ENCODE assay signal across 19 cellular contexts in the genomic region with DNA sequence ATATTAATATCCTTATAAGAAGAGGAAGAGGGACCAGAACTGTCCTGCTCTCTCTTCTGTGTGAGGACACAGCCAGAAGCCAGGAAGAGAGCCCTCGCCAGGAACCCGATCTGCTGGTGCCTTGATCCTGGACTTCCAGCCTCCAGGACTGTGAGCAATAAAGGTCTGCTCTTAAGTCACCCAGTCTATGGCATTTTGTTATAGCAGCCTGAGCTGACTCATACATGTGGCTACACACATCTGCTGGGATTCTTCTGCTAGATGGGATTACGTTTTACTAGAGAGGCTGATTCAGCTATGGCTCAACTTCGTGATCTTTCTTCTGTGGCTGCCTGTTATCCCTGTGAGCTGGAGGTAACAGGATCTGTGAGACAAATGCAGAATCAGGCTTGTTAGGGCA. TPM values are rescaled to one million over a fixed set of nuclear protein-coding genes. Genes with fewer than 3 reads are reported as not detected.
DNase-seq lines count a peak whose midpoint lies in the region; ATAC-seq, FAIRE-seq and TF ChIP-seq lines count a peak whose summit lies in the region.
"Had no signal": no experiment of that assay in that cellular context is flagged by ENCODE, and none has a peak within 500 bp of the region (broad histone marks: within the 10 kb centered on the region; RNA-seq: fewer than 3 reads in every experiment).

No MANE protein-coding gene starts in this region.

- POLR2A ChIA-PET in CD4-positive, alpha-beta memory T cell (lab: Charles Lee; ENCODE audit: partially characterized antibody): interaction anchor here (0.8 to 25.9 kb wide), 6 partner anchors 9 to 41 kb away, joined by 5 to 859 read pairs (median 204); a partner anchor contains a TSS
- POLR2A ChIA-PET in WTC11 (lab: Charles Lee): no interaction called here

- H3K9me3 ChIP-seq in CD4-positive, alpha-beta memory T cell (ENCODE audit: control insufficient read depth in 1 of 2, low read length in 2 of 2): no peaks in the 10 kb centered on the region
- no peaks in the 10 kb centered on the region for H3K9me3 ChIP-seq in Peyer's patch
- H3K9me3 ChIP-seq: Caco-2, vagina had no signal

- H3K27me3 ChIP-seq in CD4-positive, alpha-beta memory T cell (ENCODE audit: insufficient read depth, low read length): no peaks in the 10 kb centered on the region
- H3K27me3 ChIP-seq in bronchial epithelial cell (ENCODE audit: control insufficient read depth, insufficient read depth, low read length): no peaks in the 10 kb centered on the region
- H3K27me3 ChIP-seq in Peyer's patch: no peaks in the 10 kb centered on the region
- H3K27me3 ChIP-seq: vagina had no signal

- no peak for ATAC-seq in WTC11

- H3K4me1 Mint-ChIP-seq in CD4-positive, alpha-beta memory T cell: peaks cover 33 to 74% (median 54%) of the 10 kb centered on the region in 4 donors
- no peaks in the 10 kb centered on the region for H3K4me1 Mint-ChIP-seq in WTC11

- H3K36me3 ChIP-seq in CD4-positive, alpha-beta memory T cell (ENCODE audit: insufficient read depth, low read length): no peaks in the 10 kb centered on the region
- no peaks in the 10 kb centered on the region for H3K36me3 ChIP-seq in bronchial epithelial cell (ENCODE audit: control insufficient read depth, insufficient read depth, low read length)
- no peaks in the 10 kb centered on the region for H3K36me3 ChIP-seq in Peyer's patch
- H3K36me3 ChIP-seq: vagina had no signal

- peaks cover 50% of the 10 kb centered on the region for H3K4me1 ChIP-seq in CD4-positive, alpha-beta memory T cell (ENCODE audit: insufficient read depth, low read length)
- no peaks in the 10 kb centered on the region for H3K4me1 ChIP-seq in Peyer's patch

- H3K27ac Mint-ChIP-seq in CD4-positive, alpha-beta memory T cell: peak overlapping the region in 5 of 7 donors; percentile 48 to 97 (median 83)
- H3K27ac Mint-ChIP-seq in WTC11: no peak overlapping the region
- H3K27ac Mint-ChIP-seq: mesothelial cell of epicardium; stimulated activated naive CD8-positive, alpha-beta T cell treated with anti-CD3 and anti-CD28 coated beads, Interleukin-15, Interleukin-2, amounts not matched to agents 100 ng/mL and 50 ng/mL, for 24 hours had no signal

- H3K27me3 Mint-ChIP-seq in CD4-positive, alpha-beta memory T cell: no peaks in the 10 kb centered on the region
- no peaks in the 10 kb centered on the region; the same call in 1 of the 2 replicates for H3K27me3 Mint-ChIP-seq in WTC11 (ENCODE audit: low read depth)
- H3K27me3 Mint-ChIP-seq: stimulated activated naive CD8-positive, alpha-beta T cell treated with anti-CD3 and anti-CD28 coated beads, Interleukin-15, Interleukin-2, amounts not matched to agents 100 ng/mL and 50 ng/mL, for 24 hours had no signal

- intact Hi-C loops in CD4-positive, alpha-beta memory T cell (cut with micrococcal nuclease): no loop called here

- no peak for DNase-seq in CD4-positive, alpha-beta memory T cell
- DNase-seq in HT1080 (ENCODE audit: low read depth) (peak; percentile 85), bronchial epithelial cell (ENCODE audit: low read depth) (peak; percentile 86), myocyte (ENCODE audit: low read depth) (peak; percentile 71), NCI-H748 (lab: John Stamatoyannopoulos, UW; ENCODE audit: unreplicated experiment) (no peak), WTC11 (ENCODE audit: low spot score) (no peak), Peyer's patch (no peak)
- DNase-seq: Caco-2, head of caudate nucleus, islet precursor cell, Kasumi-1, NCI-H1694 treated with DMSO at 0.1 percent for 48 hours, NCI-H446 treated with DMSO at 0.1 percent for 48 hours, occipital lobe had no signal

- no peak overlapping the region for H3K4me3 Mint-ChIP-seq in CD4-positive, alpha-beta memory T cell
- H3K4me3 Mint-ChIP-seq in WTC11: no peak overlapping the region
- H3K4me3 Mint-ChIP-seq: mesothelial cell of epicardium; stimulated activated naive CD8-positive, alpha-beta T cell treated with anti-CD3 and anti-CD28 coated beads, Interleukin-15, Interleukin-2, amounts not matched to agents 100 ng/mL and 50 ng/mL, for 24 hours had no signal

- TF ChIP-seq CTCF in bronchial epithelial cell (IDR thresholded peaks at IDR 0.05; ENCODE audit: insufficient read depth, low read length, severe bottlenecking) (no peak), WTC11 (IDR thresholded peaks at IDR 0.05) (no peak), Peyer's patch (IDR thresholded peaks at IDR 0.05) (no peak)

- TF ChIP-seq POLR2A in Peyer's patch (IDR thresholded peaks at IDR 0.05): no peak

- peak; percentile 90 for FAIRE-seq in bronchial epithelial cell (lab: Jason Lieb, UNC)
- FAIRE-seq: GM18507 had no signal

- peaks cover 0 to 4% (median 0%) of the 10 kb centered on the region in 8 donors for H3K9me3 Mint-ChIP-seq in CD4-positive, alpha-beta memory T cell
- peaks cover 14% of the 10 kb centered on the region for H3K9me3 Mint-ChIP-seq in WTC11

- no peaks in the 10 kb centered on the region for H3K36me3 Mint-ChIP-seq in CD4-positive, alpha-beta memory T cell
- no peaks in the 10 kb centered on the region for H3K36me3 Mint-ChIP-seq in WTC11
- H3K36me3 Mint-ChIP-seq: mesothelial cell of epicardium had no signal

- CTCF ChIA-PET in CD4-positive, alpha-beta memory T cell (lab: Charles Lee; ENCODE audit: partially characterized antibody): interaction anchor here (0.6 to 3.5 kb wide), 4 partner anchors 11 to 332 kb away, joined by 3 to 17 read pairs (median 8); no protein-coding TSS in a partner anchor
- CTCF ChIA-PET in WTC11 (lab: Charles Lee): no interaction called here

- H3K27ac ChIP-seq in CD4-positive, alpha-beta memory T cell (ENCODE audit: low read depth, low read length): no peak overlapping the region
- no peak overlapping the region for H3K27ac ChIP-seq in Peyer's patch

- H3K4me3 ChIP-seq in CD4-positive, alpha-beta memory T cell (ENCODE audit: low read length in 2 of 2): no peak overlapping the region
- H3K4me3 ChIP-seq in bronchial epithelial cell (ENCODE audit: low read depth, low read length): no peak overlapping the region
- H3K4me3 ChIP-seq in Peyer's patch: no peak overlapping the region
- H3K4me3 ChIP-seq: skin epidermis, vagina had no signal

TF ChIP-seq in WTC11, 78 proteins besides CTCF, POLR2A, EP300 and RAD21 (continues in another document):
- no peak for TF ChIP-seq ZNF232 (CRISPR knock-in tag; IDR thresholded peaks at IDR 0.05)
- TF ChIP-seq RELA (CRISPR knock-in tag; IDR thresholded peaks at IDR 0.05; ENCODE audit: borderline replicate concordance): no peak
- TF ChIP-seq, protein P1, sequence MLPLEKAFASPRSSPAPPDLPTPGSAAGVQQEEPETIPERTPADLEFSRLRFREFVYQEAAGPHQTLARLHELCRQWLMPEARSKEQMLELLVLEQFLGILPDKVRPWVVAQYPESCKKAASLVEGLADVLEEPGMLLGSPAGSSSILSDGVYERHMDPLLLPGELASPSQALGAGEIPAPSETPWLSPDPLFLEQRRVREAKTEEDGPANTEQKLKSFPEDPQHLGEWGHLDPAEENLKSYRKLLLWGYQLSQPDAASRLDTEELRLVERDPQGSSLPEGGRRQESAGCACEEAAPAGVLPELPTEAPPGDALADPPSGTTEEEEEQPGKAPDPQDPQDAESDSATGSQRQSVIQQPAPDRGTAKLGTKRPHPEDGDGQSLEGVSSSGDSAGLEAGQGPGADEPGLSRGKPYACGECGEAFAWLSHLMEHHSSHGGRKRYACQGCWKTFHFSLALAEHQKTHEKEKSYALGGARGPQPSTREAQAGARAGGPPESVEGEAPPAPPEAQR (CRISPR knock-in tag; IDR thresholded peaks at IDR 0.05): no peak
- TF ChIP-seq TEAD1 (CRISPR knock-in tag; IDR thresholded peaks at IDR 0.05): no peak
- no peak for TF ChIP-seq NR3C1 (CRISPR knock-in tag; conservative IDR thresholded peaks at IDR 0.05; ENCODE audit: low read depth)
- TF ChIP-seq NR2C2 (CRISPR knock-in tag; IDR thresholded peaks at IDR 0.05): no peak
- TF ChIP-seq, protein P2, sequence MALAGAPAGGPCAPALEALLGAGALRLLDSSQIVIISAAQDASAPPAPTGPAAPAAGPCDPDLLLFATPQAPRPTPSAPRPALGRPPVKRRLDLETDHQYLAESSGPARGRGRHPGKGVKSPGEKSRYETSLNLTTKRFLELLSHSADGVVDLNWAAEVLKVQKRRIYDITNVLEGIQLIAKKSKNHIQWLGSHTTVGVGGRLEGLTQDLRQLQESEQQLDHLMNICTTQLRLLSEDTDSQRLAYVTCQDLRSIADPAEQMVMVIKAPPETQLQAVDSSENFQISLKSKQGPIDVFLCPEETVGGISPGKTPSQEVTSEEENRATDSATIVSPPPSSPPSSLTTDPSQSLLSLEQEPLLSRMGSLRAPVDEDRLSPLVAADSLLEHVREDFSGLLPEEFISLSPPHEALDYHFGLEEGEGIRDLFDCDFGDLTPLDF (CRISPR knock-in tag; IDR thresholded peaks at IDR 0.05): no peak
- no peak for TF ChIP-seq TCF7 (CRISPR knock-in tag; IDR thresholded peaks at IDR 0.05; ENCODE audit: low read depth)
- TF ChIP-seq, protein P3, sequence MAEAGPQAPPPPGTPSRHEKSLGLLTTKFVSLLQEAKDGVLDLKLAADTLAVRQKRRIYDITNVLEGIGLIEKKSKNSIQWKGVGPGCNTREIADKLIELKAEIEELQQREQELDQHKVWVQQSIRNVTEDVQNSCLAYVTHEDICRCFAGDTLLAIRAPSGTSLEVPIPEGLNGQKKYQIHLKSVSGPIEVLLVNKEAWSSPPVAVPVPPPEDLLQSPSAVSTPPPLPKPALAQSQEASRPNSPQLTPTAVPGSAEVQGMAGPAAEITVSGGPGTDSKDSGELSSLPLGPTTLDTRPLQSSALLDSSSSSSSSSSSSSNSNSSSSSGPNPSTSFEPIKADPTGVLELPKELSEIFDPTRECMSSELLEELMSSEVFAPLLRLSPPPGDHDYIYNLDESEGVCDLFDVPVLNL (CRISPR knock-in tag; IDR thresholded peaks at IDR 0.05; ENCODE audit: borderline replicate concordance, low read depth): no peak
- TF ChIP-seq GABPB1 (CRISPR knock-in tag; IDR thresholded peaks at IDR 0.05): no peak
- TF ChIP-seq ZNF317 (CRISPR knock-in tag; IDR thresholded peaks at IDR 0.05; ENCODE audit: borderline replicate concordance, low read depth): no peak

RNA-seq across cellular contexts. Expression of a gene that starts 29.6 kb away (rescaled TPM):
- total RNA-seq in CD4-positive, alpha-beta memory T cell: 100 to 1,000 TPM; 225 to 239 TPM
- 100 to 1,000 TPM; 136 to 149 TPM for polyA plus RNA-seq in CD4-positive, alpha-beta memory T cell
- 89.0 and 111 TPM in 2 replicates for total RNA-seq in HT1080 (2014; rRNA removed; shearing (Covaris generic))
- 113 and 137 TPM in 2 replicates for polyA plus RNA-seq in HT1080 (2015; cell fraction: cytosol; rRNA removed)
- 70.4 and 93.2 TPM in 2 replicates for polyA plus RNA-seq in HT1080 (2015; cell fraction: nucleus; rRNA removed)
- total RNA-seq in bronchial epithelial cell (7.8 and 9.5 TPM in 2 replicates), myocyte (27.7 and 32.9 TPM in 2 replicates), WTC11 (2021) (9.3 to 10.6 TPM (median 10.4 TPM) in 3 replicates), Peyer's patch (10 to 100 TPM in 1 of 4 donors, 1 to 10 TPM in 3; 4.5 to 23.9 (median 5.9) TPM)
- 59.0 TPM for polyA plus RNA-seq in myocyte (2012)

Comparison
In these comparisons a context has a peak if more than half of its experiments do, and no peak if none do; other contexts are left out.
1. DNase-seq: peak in HT1080 (single experiment), bronchial epithelial cell (single experiment) and myocyte (single experiment); none in CD4-positive, alpha-beta memory T cell (0 of 5), NCI-H748 (single experiment), WTC11 (single experiment) and Peyer's patch (0 of 3).